In genomic region chr4:46196086-46196485, GRCh38 we compare ENCODE assay signal across 1 cellular context.
TF ChIP-seq lines count a peak whose summit lies in the region.

No MANE protein-coding gene starts in this region.

TF ChIP-seq in GM23338, 12 proteins besides CTCF, POLR2A, EP300 and RAD21 (continued from another document):
- no peak for TF ChIP-seq ZNF462 (CRISPR knock-in tag; IDR thresholded peaks at IDR 0.05)
- TF ChIP-seq NANOG (IDR thresholded peaks at IDR 0.05; ENCODE audit: borderline replicate concordance) = no peak
- no peak for TF ChIP-seq POLR2AphosphoS5 (IDR thresholded peaks at IDR 0.05; ENCODE audit: low read depth)
- TF ChIP-seq CREB1 (CRISPR knock-in tag; IDR thresholded peaks at IDR 0.05; ENCODE audit: low read depth) = no peak
- TF ChIP-seq ETS1 (IDR thresholded peaks at IDR 0.05) = no peak
- TF ChIP-seq JUNB (IDR thresholded peaks at IDR 0.05; ENCODE audit: unreplicated experiment) = no peak
- no peak for TF ChIP-seq ZNF331 (CRISPR knock-in tag; IDR thresholded peaks at IDR 0.05; ENCODE audit: low read depth)
- TF ChIP-seq STAT1 (IDR thresholded peaks at IDR 0.05; ENCODE audit: unreplicated experiment) = no peak
- TF ChIP-seq EZH2 (IDR thresholded peaks at IDR 0.05; ENCODE audit: low read depth, unreplicated experiment) = no peak
